ENCODE assay signal across 9 cellular contexts in genomic region chrX:64093761-64094160, GRCh38.
DNase-seq lines count a peak whose midpoint lies in the region; ATAC-seq and TF ChIP-seq lines count a peak whose summit lies in the region.
"Had no signal": no experiment of that assay in that cellular context is flagged by ENCODE, and none has a peak within 500 bp of the region (broad histone marks: within the 10 kb centered on the region; RNA-seq: fewer than 3 reads in every experiment).

No MANE protein-coding gene starts in this region.

- TF ChIP-seq CTCF in 22Rv1 (IDR thresholded peaks at IDR 0.05), result peak; percentile 39
- no peak for TF ChIP-seq CTCF in GM12865 (IDR thresholded peaks at IDR 0.05; ENCODE audit: insufficient read depth, low read depth, low read length, missing control alignments)

- no peak for ATAC-seq in HG03139 (IDR thresholded peaks at IDR 0.05; ENCODE audit: unreplicated experiment)
- no peak for ATAC-seq in GM21619 (IDR thresholded peaks at IDR 0.05; ENCODE audit: unreplicated experiment)
- ATAC-seq: T-cell had no signal

- no peaks in the 10 kb centered on the region for H3K9me3 ChIP-seq in SK-N-MC (ENCODE audit: low read depth, low read length)

- H3K27ac ChIP-seq in 22Rv1, result no peak overlapping the region
- H3K27ac ChIP-seq in SK-N-MC, result no peak overlapping the region

- DNase-seq in GM12865 (ENCODE audit: low read depth) (peak; percentile 1), SK-N-MC (ENCODE audit: low read depth, low spot score) (peak; percentile 14), islet precursor cell (peak; percentile 54), HK-2 (ENCODE audit: unreplicated experiment) (no peak)
- no peak for DNase-seq in activated effector memory CD4-positive, alpha-beta T cell treated with Interleukin-2 at 50 U/mL for 16 hours
- DNase-seq: T-cell had no signal

- H3K9ac ChIP-seq in SK-N-MC (ENCODE audit: insufficient read length), result no peak overlapping the region

- H3K4me3 ChIP-seq in GM12865 (ENCODE audit: low read depth, low read length) (no peak overlapping the region), SK-N-MC (no peak overlapping the region)

- no peaks in the 10 kb centered on the region for H3K36me3 ChIP-seq in SK-N-MC (ENCODE audit: insufficient read depth, low read length)

Comparison
In these comparisons a context has a peak if more than half of its experiments do, and no peak if none do; other contexts are left out.
1. DNase-seq: peak in GM12865 (single experiment), SK-N-MC (single experiment) and islet precursor cell (single experiment); none in HK-2 (single experiment) and activated effector memory CD4-positive, alpha-beta T cell treated with Interleukin-2 at 50 U/mL for 16 hours (single experiment).